9 cellular contexts compared by ENCODE assay signal in genomic region chr22:30005213-30005857, GRCh38.
A peak's percentile ranks its signal among the peaks of the same experiment; 100 is the strongest.
DNase-seq lines count a peak whose midpoint lies in the region; ATAC-seq and TF ChIP-seq lines count a peak whose summit lies in the region.
"Had no signal": no experiment of that assay in that cellular context is flagged by ENCODE, and none has a peak within 500 bp of the region (broad histone marks: within the 10 kb centered on the region; RNA-seq: fewer than 3 reads in every experiment).

No MANE protein-coding gene starts in this region.

- no peak overlapping the region for H3K9ac ChIP-seq in mammary epithelial cell (ENCODE audit: insufficient read depth, low read length)
- H3K9ac ChIP-seq: BLaER1 had no signal

- no peak for ATAC-seq in HG03442 (IDR thresholded peaks at IDR 0.05; ENCODE audit: unreplicated experiment)

- in situ Hi-C loops in mammary epithelial cell (cut with MboI; ENCODE audit: low sequenced_read_pairs in 2 of 2), result loop anchor here in 1 of 2 donors (25.0 kb wide), 1 partner anchor 318 kb away; no protein-coding TSS in a partner anchor

- no peaks in the 10 kb centered on the region for H3K27me3 ChIP-seq in WERI-Rb-1 (ENCODE audit: insufficient read depth, low read depth, severe bottlenecking)
- H3K27me3 ChIP-seq in mammary epithelial cell (ENCODE audit: insufficient read depth, low read length), result no peaks in the 10 kb centered on the region
- H3K27me3 ChIP-seq: BLaER1 had no signal

- H3K36me3 ChIP-seq in WERI-Rb-1 (peaks cover 27% of the 10 kb centered on the region), mammary epithelial cell (ENCODE audit: insufficient read depth, low read length) (peaks cover 3% of the 10 kb centered on the region)

- DNase-seq in DMS79 treated with DMSO at 0.1 percent for 48 hours (lab: John Stamatoyannopoulos, UW) (peak; percentile 27), DMS79 (lab: John Stamatoyannopoulos, UW) (no peak), NCI-H146 (lab: John Stamatoyannopoulos, UW) (peak; percentile 39), WERI-Rb-1 (peak; percentile 72), mammary epithelial cell (peak; percentile 57), islet precursor cell (peak; percentile 80)
- peak; percentile 51 for DNase-seq in stimulated activated CD4-positive, alpha-beta T cell treated with anti-CD3 and anti-CD28 coated beads, Interleukin-1b, Interleukin-23, amount 100 ng/mL, for 48 hours

- no peaks in the 10 kb centered on the region for H3K79me2 ChIP-seq in mammary epithelial cell (ENCODE audit: insufficient read depth, low read length)

- H3K4me3 ChIP-seq in WERI-Rb-1 (ENCODE audit: low read depth, low read length), result no peak overlapping the region
- no peak overlapping the region for H3K4me3 ChIP-seq in mammary epithelial cell (replicated peaks in 1 of 3; ENCODE audit: insufficient read depth in 1 of 3, low read depth in 2 of 3, low read length in 3 of 3)
- H3K4me3 ChIP-seq: BLaER1 had no signal

- no peak overlapping the region for H2AFZ ChIP-seq in mammary epithelial cell (ENCODE audit: low read depth, low read length)

- WGBS in mammary epithelial cell (ENCODE audit: low coverage, missing lambda C conversion rate), result 44% methylated on average over 3 of the region's 3 CpGs

- no peaks in the 10 kb centered on the region for H3K9me3 ChIP-seq in WERI-Rb-1 (ENCODE audit: severe bottlenecking)
- no peaks in the 10 kb centered on the region for H3K9me3 ChIP-seq in mammary epithelial cell (replicated peaks; ENCODE audit: insufficient read depth, low read length)
- H3K9me3 ChIP-seq: BLaER1 had no signal

- CTCF ChIA-PET in mammary epithelial cell (lab: Charles Lee; ENCODE audit: low non-redundant PET), result interaction anchor here (0.7 to 1.3 kb wide), 9 partner anchors 10 to 380 kb away, joined by 3 to 11 read pairs (median 3); partner anchors contain the start of gene ZMAT5

- H3K4me1 ChIP-seq in mammary epithelial cell (ENCODE audit: insufficient read depth, low read length), result no peaks in the 10 kb centered on the region

- no TSS peak for BruUV-seq in mammary epithelial cell (replicated peaks; lab: Mats Ljungman, UMichigan)

- dilution Hi-C loops in mammary epithelial cell (cut with HindIII; ENCODE audit: low sequenced_read_pairs), result no loop called here

- intact Hi-C loops in mammary epithelial cell (cut with micrococcal nuclease), result loop anchor here (1.0 to 5.0 kb wide), 6 partner anchors 82 to 370 kb away; partner anchors contain the start of genes UQCR10 and ZMAT5

- TF ChIP-seq CTCF in WERI-Rb-1 (IDR thresholded peaks at IDR 0.05; ENCODE audit: low read depth, low read length), result peak; percentile 84
- peak; percentile 98 to 99 for TF ChIP-seq CTCF in mammary epithelial cell (conservative IDR thresholded peaks at IDR 0.05 in 1 of 2, IDR thresholded peaks at IDR 0.05 in 1 of 2; ENCODE audit: extremely low read depth in 1 of 2, insufficient read depth in 1 of 2, low read depth in 1 of 2, low read length in 2 of 2)

- peak overlapping the region; percentile 2; the same call in 1 of the 2 replicates for H3K27ac ChIP-seq in WERI-Rb-1
- no peak overlapping the region for H3K27ac ChIP-seq in mammary epithelial cell (ENCODE audit: insufficient read depth, low read depth, low read length)
- H3K27ac ChIP-seq: BLaER1 had no signal

- no peak overlapping the region for H3K4me2 ChIP-seq in mammary epithelial cell (ENCODE audit: insufficient read depth, low read depth, low read length)
- H3K4me2 ChIP-seq: BLaER1 had no signal

- no peaks in the 10 kb centered on the region for H4K20me1 ChIP-seq in mammary epithelial cell (ENCODE audit: insufficient read depth, low read length)
